1 cellular context compared by ENCODE assay signal in the genomic region with DNA sequence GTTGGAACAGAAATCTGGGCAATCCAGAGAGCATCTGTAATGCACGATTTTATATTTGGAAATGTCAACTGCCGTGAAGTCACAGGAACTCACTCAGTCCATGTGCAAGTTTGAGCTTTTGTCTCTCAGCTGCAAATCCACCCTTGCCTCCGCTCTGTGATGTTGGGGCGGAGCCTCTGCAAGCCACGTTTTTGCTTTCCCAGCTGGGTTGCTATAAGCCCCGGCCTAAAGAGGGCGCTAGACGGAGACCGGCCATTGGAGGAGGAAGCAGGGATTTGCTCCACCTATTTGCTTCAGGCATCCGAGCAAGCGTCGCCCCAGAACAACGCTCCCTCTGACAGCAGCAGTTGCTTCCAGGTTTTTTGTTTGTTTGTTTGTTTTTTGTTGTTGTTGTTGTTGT.
TF ChIP-seq lines count a peak whose summit lies in the region.

No MANE protein-coding gene starts in this region.

TF ChIP-seq in H1, 55 proteins besides CTCF, POLR2A, EP300 and RAD21:
- no peak for TF ChIP-seq NANOG (IDR thresholded peaks at IDR 0.05; ENCODE audit: insufficient read depth, low read depth, low read length, poor library complexity, severe bottlenecking)
- TF ChIP-seq ASH2L (IDR thresholded peaks at IDR 0.05; ENCODE audit: low read length), result no peak
- no peak for TF ChIP-seq JUN (IDR thresholded peaks at IDR 0.05; ENCODE audit: low read depth, low read length)
- TF ChIP-seq YY1 (IDR thresholded peaks at IDR 0.05; ENCODE audit: low read depth, low read length), result 0 out of 2 replicates have a peak, but pooled peaks have one; percentile 63
- TF ChIP-seq BRCA1 (IDR thresholded peaks at IDR 0.05; ENCODE audit: low read depth, low read length), result no peak
- TF ChIP-seq MAX (IDR thresholded peaks at IDR 0.05), result no peak
- no peak for TF ChIP-seq FOSL1 (IDR thresholded peaks at IDR 0.05; ENCODE audit: insufficient read depth, low read depth, low read length)
- TF ChIP-seq CTBP2 (IDR thresholded peaks at IDR 0.05; ENCODE audit: borderline replicate concordance, insufficient read depth, insufficient read length, low read length), result no peak
